7 cellular contexts compared by ENCODE assay signal in the genomic region with DNA sequence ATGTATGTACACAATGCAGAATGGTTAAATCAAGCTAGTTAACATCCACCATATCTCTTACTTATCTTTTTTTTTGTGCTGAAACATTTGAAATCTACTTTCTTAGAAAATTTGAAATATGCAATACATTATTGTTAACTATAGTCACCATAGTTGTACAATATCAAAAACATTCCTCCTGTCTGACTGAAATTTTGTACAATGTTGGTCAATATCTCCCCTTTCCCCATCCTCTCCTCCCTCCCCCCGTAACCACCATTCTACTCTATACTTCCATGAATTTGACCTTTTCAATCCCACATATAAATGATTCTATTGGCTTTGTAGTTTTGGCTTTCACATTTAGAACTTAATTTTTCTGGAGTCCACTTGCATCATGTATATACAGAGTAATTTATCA.
"Had no signal": no experiment of that assay in that cellular context is flagged by ENCODE, and none has a peak within 500 bp of the region (broad histone marks: within the 10 kb centered on the region; RNA-seq: fewer than 3 reads in every experiment).

No MANE protein-coding gene starts in this region.

- H3K4me3 ChIP-seq: GM12878 had no signal

- DNase-seq: GDM1, GF-D8 had no signal

- FAIRE-seq: GM12878, GM12891, GM12892, GM18507, GM19239 had no signal

- ATAC-seq: GM12878 had no signal
